In genomic region chr18:64929026-64929425, GRCh38 we compare ENCODE assay signal across 29 cellular contexts.
DNase-seq lines count a peak whose midpoint lies in the region; ATAC-seq and TF ChIP-seq lines count a peak whose summit lies in the region.
"Had no signal": no experiment of that assay in that cellular context is flagged by ENCODE, and none has a peak within 500 bp of the region (broad histone marks: within the 10 kb centered on the region; RNA-seq: fewer than 3 reads in every experiment).

No MANE protein-coding gene starts in this region.

- H3K4me3 ChIP-seq in MG63 (no peak overlapping the region), epithelial cell of esophagus (ENCODE audit: low read length) (no peak overlapping the region), smooth muscle cell (no peak overlapping the region)
- H3K4me3 ChIP-seq: A549, gastrocnemius medialis, left lung, skin epidermis had no signal

- peak; percentile 21 for DNase-seq in A172 (ENCODE audit: low spot score)
- DNase-seq in MG63, result peak; percentile 17
- DNase-seq in RPMI7951 (ENCODE audit: low read depth), result peak; percentile 23
- DNase-seq in epithelial cell of esophagus (ENCODE audit: low read depth), result peak; percentile 21
- no peak for DNase-seq in smooth muscle cell (lab: John Stamatoyannopoulos, UW; ENCODE audit: unreplicated experiment)
- no peak for DNase-seq in NCI-H2029 treated with DMSO at 0.1 percent for 48 hours (lab: John Stamatoyannopoulos, UW)
- no peak for DNase-seq in medulla oblongata (ENCODE audit: extremely low spot score)
- DNase-seq: activated CD4-positive, alpha-beta T cell treated with anti-CD3 and anti-CD28 coated beads for 48 hours; activated T-cell treated with anti-CD3 and anti-CD28 coated beads, Interleukin-2, amount 50 U/mL, for 48 hours; aorta; cerebellar nuclear complex; DMS79 treated with DMSO at 0.1 percent for 48 hours; gastrocnemius medialis; H7; hippocampal formation; IMR-90; left lung; naive thymus-derived CD8-positive, alpha-beta T cell; NCI-H1105; NCI-H2081; occipital lobe; stimulated activated CD4-positive, alpha-beta T cell treated with anti-CD3 and anti-CD28 coated beads, Interleukin-2, amount 100 ng/mL, for 48 hours; stimulated activated naive B cell treated with anti-CD40 and anti-IgM and Interleukin-4, amounts not matched to agents 10 μg/mL and 1 μg/mL and 100 μg/mL, for 72 hours; T-helper 17 cell had no signal

- ATAC-seq in GM19395 (IDR thresholded peaks at IDR 0.05; ENCODE audit: unreplicated experiment), result no peak
- ATAC-seq: A549; gastrocnemius medialis; left lung; naive thymus-derived CD8-positive, alpha-beta T cell; Panc1; stimulated activated naive B cell treated with anti-CD40 and anti-IgM and Interleukin-4, amounts not matched to agents 10 μg/mL and 1 μg/mL and 100 μg/mL, for 72 hours; T-helper 17 cell had no signal

- TF ChIP-seq CTCF in epithelial cell of esophagus (IDR thresholded peaks at IDR 0.05; ENCODE audit: insufficient read depth, low read depth, low read length, missing control alignments) (no peak), smooth muscle cell (IDR thresholded peaks at IDR 0.05; ENCODE audit: borderline replicate concordance, insufficient read depth, poor library complexity, severe bottlenecking) (no peak)

- 29% methylated on average over 5 of the region's 5 CpGs for WGBS in smooth muscle cell (ENCODE audit: low lambda C conversion rate)

- no peaks in the 10 kb centered on the region for H3K79me2 ChIP-seq in smooth muscle cell (ENCODE audit: low read depth)

- H3K27ac ChIP-seq in smooth muscle cell (ENCODE audit: low read depth), result no peak overlapping the region
- H3K27ac ChIP-seq: A549, gastrocnemius medialis, HL-60, left lung, skin epidermis had no signal

- H3F3A ChIP-seq in smooth muscle cell (ENCODE audit: low read depth), result no peaks in the 10 kb centered on the region

- H2AFZ ChIP-seq in smooth muscle cell (ENCODE audit: low read depth), result no peak overlapping the region

- H3K27me3 ChIP-seq in MG63 (no peaks in the 10 kb centered on the region), smooth muscle cell (ENCODE audit: low read depth) (no peaks in the 10 kb centered on the region)
- H3K27me3 ChIP-seq: gastrocnemius medialis, left lung had no signal

- H3K36me3 ChIP-seq in MG63 (no peaks in the 10 kb centered on the region), smooth muscle cell (ENCODE audit: low read depth) (no peaks in the 10 kb centered on the region)
- H3K36me3 ChIP-seq: gastrocnemius medialis, left lung had no signal

- no peaks in the 10 kb centered on the region for H3K4me1 ChIP-seq in smooth muscle cell (ENCODE audit: low read depth)
- H3K4me1 ChIP-seq: A549, gastrocnemius medialis, left lung had no signal

- H3K9me3 ChIP-seq in MG63 (no peaks in the 10 kb centered on the region), smooth muscle cell (replicated peaks; ENCODE audit: low read depth) (no peaks in the 10 kb centered on the region)
- H3K9me3 ChIP-seq: A549, gastrocnemius medialis, left lung had no signal

- H3K4me2 ChIP-seq in smooth muscle cell, result no peak overlapping the region
- H3K4me2 ChIP-seq: A549 had no signal

- H4K20me1 ChIP-seq in smooth muscle cell (ENCODE audit: low read depth), result no peaks in the 10 kb centered on the region

- H3K9ac ChIP-seq in smooth muscle cell (ENCODE audit: low read depth), result no peak overlapping the region

Comparison
In these comparisons a context has a peak if more than half of its experiments do, and no peak if none do; other contexts are left out.
1. DNase-seq: peak in A172 (single experiment), MG63 (single experiment), RPMI7951 (single experiment) and epithelial cell of esophagus (single experiment); none in smooth muscle cell (single experiment), NCI-H2029 treated with DMSO at 0.1 percent for 48 hours (single experiment) and medulla oblongata (single experiment).